Comparison of ENCODE assay signal across 7 cellular contexts in the genomic region with DNA sequence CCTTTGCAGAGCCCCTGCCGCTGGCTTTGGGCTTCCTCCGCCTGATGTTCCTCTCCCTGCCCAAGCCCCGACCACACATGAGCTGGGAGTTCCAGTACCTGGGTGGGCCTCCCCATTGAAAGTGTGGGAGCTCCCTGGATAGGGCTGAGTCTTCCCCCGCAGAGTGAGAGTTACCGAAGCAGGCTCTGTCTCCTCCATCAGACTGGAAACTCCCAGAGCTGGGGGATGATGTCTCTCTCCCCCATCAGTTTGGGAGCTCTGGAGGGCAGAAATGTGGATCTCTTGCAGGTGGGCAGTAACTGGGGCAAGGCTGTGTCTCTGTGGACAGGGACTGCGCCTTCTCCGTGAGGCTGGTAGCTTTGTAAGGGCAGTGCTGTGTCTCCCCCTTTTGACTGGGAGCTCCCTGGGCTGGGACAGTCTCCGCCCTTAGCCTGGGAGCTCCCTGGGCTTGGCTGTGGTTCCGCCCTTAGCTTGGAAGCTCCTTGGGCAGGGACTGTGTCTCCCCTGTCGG. TPM values are rescaled to one million over a fixed set of nuclear protein-coding genes. Genes with fewer than 3 reads are reported as not detected.
DNase-seq lines count a peak whose midpoint lies in the region; ATAC-seq and TF ChIP-seq lines count a peak whose summit lies in the region.

No MANE protein-coding gene starts in this region.

- peak overlapping the region; percentile 98 for H3K4me2 ChIP-seq in GM23248 (ENCODE audit: unreplicated experiment)

- H3K9me3 ChIP-seq in GM23248 (ENCODE audit: low read depth) (no peaks in the 10 kb centered on the region), upper lobe of right lung (no peaks in the 10 kb centered on the region)
- no peaks in the 10 kb centered on the region for H3K9me3 ChIP-seq in effector memory CD4-positive, alpha-beta T cell (ENCODE audit: control insufficient read depth, low read length)

- TF ChIP-seq CTCF in upper lobe of right lung (IDR thresholded peaks at IDR 0.05) = no peak

- H3K4me3 ChIP-seq in GM23248 = peak overlapping the region; percentile 94
- peak overlapping the region; percentile 91 for H3K4me3 ChIP-seq in effector memory CD4-positive, alpha-beta T cell (ENCODE audit: insufficient read depth, low read depth, low read length, poor library complexity, severe bottlenecking)
- H3K4me3 ChIP-seq in upper lobe of right lung = peak overlapping the region; percentile 72

- DNase-seq in GM23248 = peak; percentile 87
- DNase-seq in RPMI7951 (ENCODE audit: low read depth) = peak; percentile 80
- no peak for DNase-seq in effector memory CD4-positive, alpha-beta T cell
- no peak for DNase-seq in memory B cell (ENCODE audit: low spot score in 2 of 2)
- no peak for DNase-seq in upper lobe of right lung
- no peak for DNase-seq in NCI-H510A treated with DMSO at 0.1 percent for 48 hours (lab: John Stamatoyannopoulos, UW)
- DNase-seq in DMS53 (lab: John Stamatoyannopoulos, UW) = no peak

- H3K27ac Mint-ChIP-seq in memory B cell = peak overlapping the region; percentile 91

- H3K36me3 ChIP-seq in GM23248 (ENCODE audit: low read depth) (peaks cover 4% of the 10 kb centered on the region; the same call in 1 of the 2 replicates), upper lobe of right lung (peaks cover 39% of the 10 kb centered on the region)
- peaks cover 32% of the 10 kb centered on the region for H3K36me3 ChIP-seq in effector memory CD4-positive, alpha-beta T cell (ENCODE audit: control insufficient read depth, insufficient read depth, low read length)

- no peaks in the 10 kb centered on the region for H3F3A ChIP-seq in GM23248 (ENCODE audit: insufficient read depth)

- peak overlapping the region; percentile 80 for H3K9ac ChIP-seq in GM23248

- intact Hi-C loops in upper lobe of right lung (cut with DNase I) = no loop called here

- H3K27me3 ChIP-seq in GM23248 (replicated peaks; ENCODE audit: insufficient read depth) = no peaks in the 10 kb centered on the region
- H3K27me3 ChIP-seq in effector memory CD4-positive, alpha-beta T cell (replicated peaks; ENCODE audit: control insufficient read depth, insufficient read depth, low read length, poor library complexity, severe bottlenecking) = no peaks in the 10 kb centered on the region
- H3K27me3 ChIP-seq in upper lobe of right lung = no peaks in the 10 kb centered on the region

- H3K79me2 ChIP-seq in GM23248 (ENCODE audit: insufficient read depth) = peaks cover 27% of the 10 kb centered on the region

- H3K27ac ChIP-seq in GM23248 (peak overlapping the region; percentile 42), upper lobe of right lung (peak overlapping the region; percentile 85)
- peak overlapping the region; percentile 93 for H3K27ac ChIP-seq in effector memory CD4-positive, alpha-beta T cell (ENCODE audit: insufficient read depth, low read length, poor library complexity, severe bottlenecking)

- H3K27me3 Mint-ChIP-seq in memory B cell = no peaks in the 10 kb centered on the region

- in situ Hi-C loops in GM23248 (cut with MboI) = no loop called here

- H2AFZ ChIP-seq in GM23248 = peak overlapping the region; percentile 63

- no peaks in the 10 kb centered on the region for H3K9me2 ChIP-seq in GM23248 (ENCODE audit: insufficient read depth)

- peak overlapping the region; percentile 99 for H3K4me3 Mint-ChIP-seq in memory B cell

- H3K4me1 ChIP-seq in GM23248 (ENCODE audit: insufficient read depth) (peaks cover 5% of the 10 kb centered on the region), upper lobe of right lung (peaks cover 13% of the 10 kb centered on the region)
- H3K4me1 ChIP-seq in effector memory CD4-positive, alpha-beta T cell (ENCODE audit: control insufficient read depth, insufficient read depth, low read length, poor library complexity, severe bottlenecking) = peaks cover 13% of the 10 kb centered on the region

- H3K9me3 Mint-ChIP-seq in memory B cell = no peaks in the 10 kb centered on the region

- peaks cover 7% of the 10 kb centered on the region for H3K4me1 Mint-ChIP-seq in memory B cell

- ATAC-seq in memory B cell (ENCODE audit: low read depth) (no peak), upper lobe of right lung (no peak)

- no peaks in the 10 kb centered on the region for H4K20me1 ChIP-seq in GM23248 (ENCODE audit: insufficient read depth)

- WGBS in GM23248 (ENCODE audit: low coverage in 1 of 2, low lambda C conversion rate in 2 of 2, missing lambda C conversion rate in 2 of 2), 2 experiments = 3 to 7% methylated on average over 8 to 10 of the region's 10 CpGs

- peaks cover 7% of the 10 kb centered on the region for H3K36me3 Mint-ChIP-seq in memory B cell

RNA-seq across cellular contexts. Expression of a gene that starts 0.8 kb away (rescaled TPM):
- total RNA-seq in GM23248 (2014; rRNA removed; shearing (Covaris generic)) = 10.6 and 11.5 TPM in 2 replicates
- 9.3 and 10.5 TPM in 2 replicates for polyA plus RNA-seq in GM23248 (2016; fragmentation: Nextera tagmentation; extraction: Ambion mirVana)
- 21.1 and 23.5 TPM in 2 replicates for total RNA-seq in RPMI7951 (2014; rRNA removed; shearing (Covaris generic))
- total RNA-seq in upper lobe of right lung = 35.1 TPM

RNA-seq across cellular contexts. Expression of a gene that starts 14.9 kb away (rescaled TPM):
- 6.2 and 9.2 TPM in 2 replicates for total RNA-seq in GM23248 (2014; rRNA removed; shearing (Covaris generic))
- 36.8 and 45.3 TPM in 2 replicates for polyA plus RNA-seq in GM23248 (2016; fragmentation: Nextera tagmentation; extraction: Ambion mirVana)
- total RNA-seq in RPMI7951 (2014; rRNA removed; shearing (Covaris generic)) = 3.2 and 4.2 TPM in 2 replicates
- 2.8 TPM for total RNA-seq in upper lobe of right lung

RNA-seq across cellular contexts. Expression of a gene that starts 47.1 kb away (rescaled TPM):
- total RNA-seq in GM23248 (2014; rRNA removed; shearing (Covaris generic)) = 20.6 and 22.8 TPM in 2 replicates
- polyA plus RNA-seq in GM23248 (2016; fragmentation: Nextera tagmentation; extraction: Ambion mirVana) = 15.8 and 16.9 TPM in 2 replicates
- total RNA-seq in RPMI7951 (2014; rRNA removed; shearing (Covaris generic)) = 14.7 and 15.7 TPM in 2 replicates
- total RNA-seq in upper lobe of right lung = 28.9 TPM

RNA-seq across cellular contexts. Expression of a gene that starts 47.2 kb away (rescaled TPM):
- 0.11 TPM in 1 of 2 replicates, not detected in the other for total RNA-seq in GM23248 (2014; rRNA removed; shearing (Covaris generic))
- 0.63 and 2.1 TPM in 2 replicates for polyA plus RNA-seq in GM23248 (2016; fragmentation: Nextera tagmentation; extraction: Ambion mirVana)
- 1.6 and 2.1 TPM in 2 replicates for total RNA-seq in RPMI7951 (2014; rRNA removed; shearing (Covaris generic))
- 2.0 TPM for total RNA-seq in upper lobe of right lung

RNA-seq across cellular contexts. Expression of a gene that starts 53.0 kb away (rescaled TPM):
- 1.9 and 2.5 TPM in 2 replicates for total RNA-seq in GM23248 (2014; rRNA removed; shearing (Covaris generic))
- 1.6 and 1.7 TPM in 2 replicates for polyA plus RNA-seq in GM23248 (2016; fragmentation: Nextera tagmentation; extraction: Ambion mirVana)
- 1.7 and 2.1 TPM in 2 replicates for total RNA-seq in RPMI7951 (2014; rRNA removed; shearing (Covaris generic))
- 17.8 TPM for total RNA-seq in upper lobe of right lung

Comparison
In these comparisons a context has a peak if more than half of its experiments do, and no peak if none do; other contexts are left out.
1. DNase-seq: peak in GM23248 (single experiment) and RPMI7951 (single experiment); none in effector memory CD4-positive, alpha-beta T cell (0 of 3), memory B cell (0 of 2), upper lobe of right lung (single experiment), NCI-H510A treated with DMSO at 0.1 percent for 48 hours (single experiment) and DMS53 (single experiment).
2. H3K27ac ChIP-seq: peak in every context shown above with its lines; median percentile 93 in effector memory CD4-positive, alpha-beta T cell; 85 in upper lobe of right lung; 42 in GM23248.
3. Peak in every context shown above with its lines, with median percentiles within 50 percentile points of each other: H3K4me3 ChIP-seq.